8 cellular contexts compared by ENCODE assay signal in genomic region chr19:57769345-57770131, GRCh38. TPM values are rescaled to one million over a fixed set of nuclear protein-coding genes. Genes with fewer than 3 reads are reported as not detected.
A peak's percentile ranks its signal among the peaks of the same experiment; 100 is the strongest.
DNase-seq lines count a peak whose midpoint lies in the region; ATAC-seq and TF ChIP-seq lines count a peak whose summit lies in the region.

ZNF586 (plus strand) TSS chr19:57769676; CDS start chr19:57769843, 167 bp downstream.

- no peaks in the 10 kb centered on the region for H3K9me3 ChIP-seq in fibroblast of lung (ENCODE audit: control insufficient read depth, insufficient read depth, low read depth, low read length)

- H3K27me3 ChIP-seq in fibroblast of lung (ENCODE audit: control insufficient read depth, insufficient read depth, low read length) = no peaks in the 10 kb centered on the region

- intact Hi-C loops in activated T-helper 1 cell treated with anti-CD3 and anti-CD28 coated beads, Interleukin-12 subunit alpha, Interleukin-12 subunit beta, Interleukin-2, Interleukin-4 antibody, amounts not matched to agents 30 ng/mL and 10 ng/mL and 1 ng/mL, durations not matched to agents 14 hours and 24 hours and 36 hours (cut with micrococcal nuclease) = loop anchor here (1.0 kb wide), 12 partner anchors 11 to 509 kb away; partner anchors contain the start of genes ZNF134, ZNF17, ZNF211 and ZNF551

- peaks cover 33% of the 10 kb centered on the region for H3K79me2 ChIP-seq in fibroblast of lung (ENCODE audit: control insufficient read depth, insufficient read depth, low read length)

- H2AFZ ChIP-seq in fibroblast of lung (ENCODE audit: low read length) = peak within 1 kb of the TSS; percentile 87

- H3K4me2 ChIP-seq in fibroblast of lung (ENCODE audit: extremely low read depth, insufficient read depth, low read length) = peak within 1 kb of the TSS; percentile 87

- peaks cover 62% of the 10 kb centered on the region for H3K9me3 Mint-ChIP-seq in activated T-helper 1 cell treated with anti-CD3 and anti-CD28 coated beads, Interleukin-12 subunit alpha, Interleukin-12 subunit beta, Interleukin-2, Interleukin-4 antibody, amounts not matched to agents 30 ng/mL and 10 ng/mL and 1 ng/mL, durations not matched to agents 14 hours and 24 hours and 36 hours
- H3K9me3 Mint-ChIP-seq in naive thymus-derived CD8-positive, alpha-beta T cell = peaks cover 0 to 72% (median 30%) of the 10 kb centered on the region in 9 donors
- peaks cover 2 to 4% of the 10 kb centered on the region in 2 donors for H3K9me3 Mint-ChIP-seq in stimulated activated naive B cell treated with anti-CD40 and anti-IgM and Interleukin-4, amounts not matched to agents 10 μg/mL and 1 μg/mL and 100 μg/mL, for 72 hours

- H3K4me1 ChIP-seq in fibroblast of lung (ENCODE audit: control insufficient read depth, extremely low read depth, insufficient read depth, low read length) = no peaks in the 10 kb centered on the region

- H3K36me3 ChIP-seq in fibroblast of lung (ENCODE audit: control insufficient read depth, insufficient read depth, low read length) = peaks cover 5% of the 10 kb centered on the region

- peak within 1 kb of the TSS; percentile 94 for H3K4me3 Mint-ChIP-seq in activated T-helper 1 cell treated with anti-CD3 and anti-CD28 coated beads, Interleukin-12 subunit alpha, Interleukin-12 subunit beta, Interleukin-2, Interleukin-4 antibody, amounts not matched to agents 30 ng/mL and 10 ng/mL and 1 ng/mL, durations not matched to agents 14 hours and 24 hours and 36 hours
- H3K4me3 Mint-ChIP-seq in naive thymus-derived CD8-positive, alpha-beta T cell = peak within 1 kb of the TSS; percentile 84 to 98 (median 95)
- peak within 1 kb of the TSS; percentile 95 to 98 for H3K4me3 Mint-ChIP-seq in stimulated activated naive B cell treated with anti-CD40 and anti-IgM and Interleukin-4, amounts not matched to agents 10 μg/mL and 1 μg/mL and 100 μg/mL, for 72 hours

- TF ChIP-seq CTCF in fibroblast of lung (conservative IDR thresholded peaks at IDR 0.05 in 1 of 2, IDR thresholded peaks at IDR 0.05 in 1 of 2; ENCODE audit: low read depth in 1 of 2, low read length in 2 of 2) = no peak

- ATAC-seq in GM21515 (IDR thresholded peaks at IDR 0.05; ENCODE audit: unreplicated experiment) = peak; percentile 95
- peak; percentile 98 to 100 for ATAC-seq in naive thymus-derived CD8-positive, alpha-beta T cell
- peak; percentile 97 for ATAC-seq in stimulated activated naive B cell treated with anti-CD40 and anti-IgM and Interleukin-4, amounts not matched to agents 10 μg/mL and 1 μg/mL and 100 μg/mL, for 72 hours (replicated peaks)

- peak within 1 kb of the TSS; percentile 76 for H3K9ac ChIP-seq in fibroblast of lung (ENCODE audit: insufficient read depth, low read length)

- peak within 1 kb of the TSS; percentile 45 to 75 (median 72) for H3K4me3 ChIP-seq in fibroblast of lung (replicated peaks in 1 of 4; ENCODE audit: control extremely low read depth in 1 of 4, insufficient read depth in 1 of 4, low read depth in 3 of 4, low read length in 4 of 4)

- H3K36me3 Mint-ChIP-seq in activated T-helper 1 cell treated with anti-CD3 and anti-CD28 coated beads, Interleukin-12 subunit alpha, Interleukin-12 subunit beta, Interleukin-2, Interleukin-4 antibody, amounts not matched to agents 30 ng/mL and 10 ng/mL and 1 ng/mL, durations not matched to agents 14 hours and 24 hours and 36 hours (ENCODE audit: low read depth) = peaks cover 49% of the 10 kb centered on the region
- H3K36me3 Mint-ChIP-seq in naive thymus-derived CD8-positive, alpha-beta T cell = peaks cover 34 to 56% (median 41%) of the 10 kb centered on the region in 3 donors
- H3K36me3 Mint-ChIP-seq in stimulated activated naive B cell treated with anti-CD40 and anti-IgM and Interleukin-4, amounts not matched to agents 10 μg/mL and 1 μg/mL and 100 μg/mL, for 72 hours = peaks cover 32 to 58% of the 10 kb centered on the region in 2 donors

- no peaks in the 10 kb centered on the region for H4K20me1 ChIP-seq in fibroblast of lung (ENCODE audit: control insufficient read depth, extremely low read depth, insufficient read depth, low read length)

- peaks cover 24% of the 10 kb centered on the region for H3K4me1 Mint-ChIP-seq in activated T-helper 1 cell treated with anti-CD3 and anti-CD28 coated beads, Interleukin-12 subunit alpha, Interleukin-12 subunit beta, Interleukin-2, Interleukin-4 antibody, amounts not matched to agents 30 ng/mL and 10 ng/mL and 1 ng/mL, durations not matched to agents 14 hours and 24 hours and 36 hours (ENCODE audit: low read depth)
- peaks cover 14 to 39% (median 30%) of the 10 kb centered on the region in 4 donors for H3K4me1 Mint-ChIP-seq in naive thymus-derived CD8-positive, alpha-beta T cell
- peaks cover 31 to 55% of the 10 kb centered on the region in 2 donors for H3K4me1 Mint-ChIP-seq in stimulated activated naive B cell treated with anti-CD40 and anti-IgM and Interleukin-4, amounts not matched to agents 10 μg/mL and 1 μg/mL and 100 μg/mL, for 72 hours

- H3K27me3 Mint-ChIP-seq in activated T-helper 1 cell treated with anti-CD3 and anti-CD28 coated beads, Interleukin-12 subunit alpha, Interleukin-12 subunit beta, Interleukin-2, Interleukin-4 antibody, amounts not matched to agents 30 ng/mL and 10 ng/mL and 1 ng/mL, durations not matched to agents 14 hours and 24 hours and 36 hours (ENCODE audit: insufficient read depth) = no peaks in the 10 kb centered on the region
- no peaks in the 10 kb centered on the region for H3K27me3 Mint-ChIP-seq in naive thymus-derived CD8-positive, alpha-beta T cell
- H3K27me3 Mint-ChIP-seq in stimulated activated naive B cell treated with anti-CD40 and anti-IgM and Interleukin-4, amounts not matched to agents 10 μg/mL and 1 μg/mL and 100 μg/mL, for 72 hours = no peaks in the 10 kb centered on the region

- peak within 1 kb of the TSS; percentile 89 for H3K27ac Mint-ChIP-seq in activated T-helper 1 cell treated with anti-CD3 and anti-CD28 coated beads, Interleukin-12 subunit alpha, Interleukin-12 subunit beta, Interleukin-2, Interleukin-4 antibody, amounts not matched to agents 30 ng/mL and 10 ng/mL and 1 ng/mL, durations not matched to agents 14 hours and 24 hours and 36 hours
- peak within 1 kb of the TSS; percentile 89 to 99 (median 96) for H3K27ac Mint-ChIP-seq in naive thymus-derived CD8-positive, alpha-beta T cell
- H3K27ac Mint-ChIP-seq in stimulated activated naive B cell treated with anti-CD40 and anti-IgM and Interleukin-4, amounts not matched to agents 10 μg/mL and 1 μg/mL and 100 μg/mL, for 72 hours = peak within 1 kb of the TSS; percentile 95

- peak within 1 kb of the TSS; percentile 50 for H3K27ac ChIP-seq in fibroblast of lung (ENCODE audit: insufficient read depth, low read length)

- POLR2A ChIA-PET in naive thymus-derived CD8-positive, alpha-beta T cell (lab: Charles Lee) = interaction anchor here (0.5 to 2.3 kb wide), 22 partner anchors 12 to 593 kb away, joined by 3 to 16 read pairs (median 4); partner anchors contain the start of genes ZNF134, ZNF154, ZNF497 and ZNF551

- DNase-seq in DMS 273 (lab: John Stamatoyannopoulos, UW; ENCODE audit: unreplicated experiment) (peak; percentile 97), HuH-7 (ENCODE audit: low spot score) (peak; percentile 97), RPMI8226 (peak; percentile 95), fibroblast of lung (ENCODE audit: low read depth in 2 of 2) (peak; percentile 93 to 94)
- peak; percentile 85 for DNase-seq in activated T-helper 1 cell treated with anti-CD3 and anti-CD28 coated beads, Interleukin-12 subunit alpha, Interleukin-12 subunit beta, Interleukin-2, Interleukin-4 antibody, amounts not matched to agents 30 ng/mL and 10 ng/mL and 1 ng/mL, durations not matched to agents 14 hours and 24 hours and 36 hours (ENCODE audit: low spot score)
- peak; percentile 72 to 92 (median 83) for DNase-seq in naive thymus-derived CD8-positive, alpha-beta T cell
- peak; percentile 85 for DNase-seq in stimulated activated naive B cell treated with anti-CD40 and anti-IgM and Interleukin-4, amounts not matched to agents 10 μg/mL and 1 μg/mL and 100 μg/mL, for 72 hours

RNA-seq across cellular contexts. Expression of gene ZNF586, which starts in this region (rescaled TPM):
- total RNA-seq in activated T-helper 1 cell treated with anti-CD3 and anti-CD28 coated beads, Interleukin-12 subunit alpha, Interleukin-12 subunit beta, Interleukin-2, Interleukin-4 antibody, amounts not matched to agents 30 ng/mL and 10 ng/mL and 1 ng/mL, durations not matched to agents 14 hours and 24 hours and 36 hours = 13.6 and 13.8 TPM in 2 replicates
- 14.9 and 16.8 TPM in 2 replicates for total RNA-seq in fibroblast of lung
- 5.9 and 6.1 TPM in 2 replicates for polyA plus RNA-seq in fibroblast of lung
- 3.2 and 3.4 TPM in 2 replicates for polyA plus RNA-seq in fibroblast of lung (2012)
- polyA minus RNA-seq in fibroblast of lung (ENCODE audit: low replicate concordance) = 1.6 TPM in 1 of 2 replicates, not detected in the other
- 10 to 100 TPM; 46.6 to 46.9 TPM for total RNA-seq in naive thymus-derived CD8-positive, alpha-beta T cell
- polyA plus RNA-seq in naive thymus-derived CD8-positive, alpha-beta T cell = 10 to 100 TPM; 17.7 to 21.5 (median 20.3) TPM

Comparison
In these comparisons a context has a peak if more than half of its experiments do, and no peak if none do; other contexts are left out.
1. Peak in every context shown above with its lines: DNase-seq, ATAC-seq, H3K4me3 ChIP-seq and H3K27ac ChIP-seq.